ENCODE assay signal across 8 cellular contexts in genomic region chr4:141636077-141636770, GRCh38. TPM values are rescaled to one million over a fixed set of nuclear protein-coding genes. Genes with fewer than 3 reads are reported as not detected.
DNase-seq lines count a peak whose midpoint lies in the region; ATAC-seq, FAIRE-seq and TF ChIP-seq lines count a peak whose summit lies in the region.

Gene IL15, plus strand, starts transcription at chr4:141636583. Its CDS starts 82,882 bp downstream, at chr4:141719465.

- no peaks in the 10 kb centered on the region for H3K9me1 ChIP-seq in keratinocyte (ENCODE audit: control insufficient read depth, extremely low read depth, insufficient read depth, low read length)

- 1% methylated on average over 18 of the region's 43 CpGs for WGBS in mammary epithelial cell (ENCODE audit: low coverage, missing lambda C conversion rate)

- H3K4me1 ChIP-seq in mammary epithelial cell (ENCODE audit: insufficient read depth, low read length) (peaks cover 14% of the 10 kb centered on the region), keratinocyte (ENCODE audit: control insufficient read depth, extremely low read depth, insufficient read depth, low read length) (peaks cover 10% of the 10 kb centered on the region)

- H3K36me3 ChIP-seq in mammary epithelial cell (ENCODE audit: insufficient read depth, low read length) (no peaks in the 10 kb centered on the region), keratinocyte (ENCODE audit: control insufficient read depth in 2 of 2, extremely low read depth in 1 of 2, insufficient read depth in 2 of 2, low read length in 2 of 2) (no peaks in the 10 kb centered on the region)

- CTCF ChIA-PET in mammary epithelial cell (lab: Charles Lee; ENCODE audit: low non-redundant PET), result no interaction called here

- dilution Hi-C loops in mammary epithelial cell (cut with HindIII; ENCODE audit: low sequenced_read_pairs), result no loop called here
- dilution Hi-C loops in keratinocyte (cut with MboI; ENCODE audit: extremely low pct_ligation_motif_present, low sequenced_read_pairs), result no loop called here

- H3K9ac ChIP-seq in mammary epithelial cell (ENCODE audit: insufficient read depth, low read length) (peak within 1 kb of the TSS; percentile 71), keratinocyte (ENCODE audit: control insufficient read depth, extremely low read depth, insufficient read depth, low read length) (peak within 1 kb of the TSS; percentile 74)

- peak within 1 kb of the TSS; percentile 77 to 89 (median 80) for H3K4me3 ChIP-seq in mammary epithelial cell (replicated peaks in 1 of 3; ENCODE audit: insufficient read depth in 1 of 3, low read depth in 2 of 3, low read length in 3 of 3)
- peak within 1 kb of the TSS; percentile 65 to 93 (median 82) for H3K4me3 ChIP-seq in keratinocyte (ENCODE audit: control insufficient read depth in 2 of 3, extremely low read depth in 1 of 3, insufficient read depth in 2 of 3, low read depth in 1 of 3, low read length in 3 of 3)

- peak within 1 kb of the TSS; percentile 64 for H3K27ac ChIP-seq in mammary epithelial cell (ENCODE audit: insufficient read depth, low read depth, low read length)
- H3K27ac ChIP-seq in keratinocyte (ENCODE audit: control insufficient read depth, insufficient read depth, low read length), result peak within 1 kb of the TSS; percentile 46

- DNase-seq in COR-L47 (lab: John Stamatoyannopoulos, UW), result peak; percentile 77
- DNase-seq in UCSD-AML1 (lab: John Stamatoyannopoulos, UW; ENCODE audit: unreplicated experiment), result peak; percentile 15
- DNase-seq in mammary epithelial cell, result peak; percentile 76
- DNase-seq in keratinocyte (ENCODE audit: low read depth, low spot score), result no peak
- DNase-seq in stimulated activated CD4-positive, alpha-beta T cell treated with anti-CD3 and anti-CD28 coated beads, Interleukin-15, amount 100 ng/mL, for 48 hours (ENCODE audit: low read depth in 2 of 2), result peak; percentile 42 to 57
- no peak for DNase-seq in NCI-H1048 (lab: John Stamatoyannopoulos, UW)

- H3K79me2 ChIP-seq in mammary epithelial cell (ENCODE audit: insufficient read depth, low read length) (no peaks in the 10 kb centered on the region), keratinocyte (ENCODE audit: control insufficient read depth, insufficient read depth, low read length) (no peaks in the 10 kb centered on the region)

- in situ Hi-C loops in mammary epithelial cell (cut with MboI; ENCODE audit: low sequenced_read_pairs in 2 of 2), result no loop called here

- TF ChIP-seq CTCF in mammary epithelial cell (conservative IDR thresholded peaks at IDR 0.05 in 1 of 2, IDR thresholded peaks at IDR 0.05 in 1 of 2; ENCODE audit: extremely low read depth in 1 of 2, insufficient read depth in 1 of 2, low read depth in 1 of 2, low read length in 2 of 2) (no peak), keratinocyte (optimal IDR thresholded peaks at IDR 0.05 in 1 of 3, IDR thresholded peaks at IDR 0.05 in 1 of 3, conservative IDR thresholded peaks at IDR 0.05 in 1 of 3; ENCODE audit: extremely low read depth in 1 of 3, insufficient read depth in 2 of 3, low read length in 3 of 3) (no peak)

- peak; percentile 66 for ATAC-seq in GM19463 (IDR thresholded peaks at IDR 0.05; ENCODE audit: unreplicated experiment)
- peak; percentile 32 for ATAC-seq in HG03558 (IDR thresholded peaks at IDR 0.05; ENCODE audit: extremely low read depth, unreplicated experiment)

- no peak for FAIRE-seq in keratinocyte (lab: Jason Lieb, UNC)

- no peaks in the 10 kb centered on the region for H3K9me3 ChIP-seq in mammary epithelial cell (replicated peaks; ENCODE audit: insufficient read depth, low read length)
- no peaks in the 10 kb centered on the region for H3K9me3 ChIP-seq in keratinocyte (ENCODE audit: control insufficient read depth, low read depth, low read length)

- H3K27me3 ChIP-seq in mammary epithelial cell (ENCODE audit: insufficient read depth, low read length), result no peaks in the 10 kb centered on the region
- no peaks in the 10 kb centered on the region for H3K27me3 ChIP-seq in keratinocyte (ENCODE audit: control insufficient read depth, extremely low read depth, insufficient read depth, low read length)

- intact Hi-C loops in mammary epithelial cell (cut with micrococcal nuclease), result loop anchor here (5.0 to 10.0 kb wide), 2 partner anchors 171 to 259 kb away; no protein-coding TSS in a partner anchor

- peak within 1 kb of the TSS; percentile 97 for H2AFZ ChIP-seq in mammary epithelial cell (ENCODE audit: low read depth, low read length)
- H2AFZ ChIP-seq in keratinocyte (ENCODE audit: control insufficient read depth, low read length), result peak within 1 kb of the TSS; percentile 94

- no TSS peak for BruUV-seq in mammary epithelial cell (replicated peaks; lab: Mats Ljungman, UMichigan)

- H3K4me2 ChIP-seq in mammary epithelial cell (ENCODE audit: insufficient read depth, low read depth, low read length), result peak within 1 kb of the TSS; percentile 92
- peak within 1 kb of the TSS; percentile 95 for H3K4me2 ChIP-seq in keratinocyte (ENCODE audit: control insufficient read depth, extremely low read depth, insufficient read depth, low read depth, low read length)

- H4K20me1 ChIP-seq in mammary epithelial cell (ENCODE audit: insufficient read depth, low read length) (no peaks in the 10 kb centered on the region), keratinocyte (ENCODE audit: control insufficient read depth, extremely low read depth, insufficient read depth, low read length) (no peaks in the 10 kb centered on the region)

RNA-seq across cellular contexts. Expression of gene IL15, which starts in this region (rescaled TPM):
- 1 to 10 TPM; 1.3 to 3.2 TPM for total RNA-seq in mammary epithelial cell
- polyA plus RNA-seq in mammary epithelial cell (1.4 TPM), keratinocyte (0.70 to 1.4 TPM (median 0.99 TPM) in 3 replicates)
- polyA minus RNA-seq in mammary epithelial cell (not detected), keratinocyte (0.43 to 1.2 TPM (median 0.49 TPM) in 3 replicates)
- polyA plus RNA-seq in keratinocyte (2011; ENCODE audit: low read depth), result not detected
- polyA plus RNA-seq in keratinocyte (2011; cell fraction: cytosol; rRNA removed), result 0.60 and 0.74 TPM in 2 replicates
- polyA plus RNA-seq in keratinocyte (2011; cell fraction: nucleus; rRNA removed), result 1.2 and 2.7 TPM in 2 replicates
- 0.38 and 0.78 TPM in 2 replicates for polyA plus RNA-seq in keratinocyte (2012; ENCODE audit: low replicate concordance)
- not detected for polyA minus RNA-seq in keratinocyte (2011; cell fraction: cytosol; rRNA and poly(A)+ RNA removed)
- 1.5 and 2.0 TPM in 2 replicates for polyA minus RNA-seq in keratinocyte (2011; cell fraction: nucleus; rRNA and poly(A)+ RNA removed)

Comparison
In these comparisons a context has a peak if more than half of its experiments do, and no peak if none do; other contexts are left out.
1. DNase-seq: peak in COR-L47 (single experiment), UCSD-AML1 (single experiment), mammary epithelial cell (single experiment) and stimulated activated CD4-positive, alpha-beta T cell treated with anti-CD3 and anti-CD28 coated beads, Interleukin-15, amount 100 ng/mL, for 48 hours (2 of 2); none in keratinocyte (single experiment) and NCI-H1048 (single experiment).